Comparison of ENCODE assay signal across 9 cellular contexts in genomic region chr1:236489710-236490377, GRCh38. TPM values are rescaled to one million over a fixed set of nuclear protein-coding genes. Genes with fewer than 3 reads are reported as not detected.
DNase-seq lines count a peak whose midpoint lies in the region; ATAC-seq and TF ChIP-seq lines count a peak whose summit lies in the region.
"Had no signal": no experiment of that assay in that cellular context is flagged by ENCODE, and none has a peak within 500 bp of the region (broad histone marks: within the 10 kb centered on the region; RNA-seq: fewer than 3 reads in every experiment).

No MANE protein-coding gene starts in this region.

- H3K36me3 Mint-ChIP-seq in CD4-positive, alpha-beta memory T cell: no peaks in the 10 kb centered on the region

- CTCF ChIA-PET in CD4-positive, alpha-beta memory T cell (lab: Charles Lee; ENCODE audit: partially characterized antibody): interaction anchor here (0.7 to 4.3 kb wide), 15 partner anchors 9 to 391 kb away, joined by 3 to 27 read pairs (median 4); no protein-coding TSS in a partner anchor

- DNase-seq in CD4-positive, alpha-beta memory T cell: peak in 4 of 5 donors; percentile 43 to 50 (median 44)
- DNase-seq in GM19238 (ENCODE audit: insufficient read length, low spot score) (peak; percentile 26), NCI-H1092 treated with DMSO at 0.1 percent for 48 hours (lab: John Stamatoyannopoulos, UW) (peak; percentile 70), cardiac muscle cell (ENCODE audit: low read depth in 1 of 2, low spot score in 1 of 2) (peak; percentile 71 to 81), sigmoid colon (no peak)
- no peak for DNase-seq in activated CD4-positive, alpha-beta T cell treated with anti-CD3 and anti-CD28 coated beads, Interleukin-2, amount 50 U/mL, for 4 hours

- no peak overlapping the region for H3K27ac Mint-ChIP-seq in CD4-positive, alpha-beta memory T cell

- peaks cover 2 to 3% of the 10 kb centered on the region in 2 donors for H3K27me3 Mint-ChIP-seq in CD4-positive, alpha-beta memory T cell

- H3K4me3 Mint-ChIP-seq in CD4-positive, alpha-beta memory T cell: no peak overlapping the region

- no peak overlapping the region for H3K27ac ChIP-seq in CD4-positive, alpha-beta memory T cell (ENCODE audit: low read depth, low read length)
- H3K27ac ChIP-seq in VCaP (peak overlapping the region; percentile 8; the same call in 1 of the 2 replicates), cardiac muscle cell (no peak overlapping the region), sigmoid colon (no peak overlapping the region)

- no peaks in the 10 kb centered on the region for H3K36me3 ChIP-seq in CD4-positive, alpha-beta memory T cell (ENCODE audit: insufficient read depth, low read length)
- H3K36me3 ChIP-seq in cardiac muscle cell (no peaks in the 10 kb centered on the region), sigmoid colon (no peaks in the 10 kb centered on the region)

- no peak for TF ChIP-seq POLR2A in sigmoid colon (IDR thresholded peaks at IDR 0.05)

- H3K4me1 Mint-ChIP-seq in CD4-positive, alpha-beta memory T cell: peaks cover 13 to 22% (median 16%) of the 10 kb centered on the region in 4 donors

- POLR2A ChIA-PET in CD4-positive, alpha-beta memory T cell (lab: Charles Lee; ENCODE audit: partially characterized antibody): no interaction called here

- H3K4me1 ChIP-seq in CD4-positive, alpha-beta memory T cell (ENCODE audit: insufficient read depth, low read length): no peaks in the 10 kb centered on the region
- H3K4me1 ChIP-seq in cardiac muscle cell (ENCODE audit: low read depth) (peaks cover 8% of the 10 kb centered on the region), sigmoid colon (peaks cover 0 to 6% (median 2%) of the 10 kb centered on the region in 4 donors)

- no peak overlapping the region for H3K4me3 ChIP-seq in CD4-positive, alpha-beta memory T cell (ENCODE audit: low read length in 2 of 2)
- H3K4me3 ChIP-seq in cardiac muscle cell (no peak overlapping the region), sigmoid colon (no peak overlapping the region)
- H3K4me3 ChIP-seq: skin epidermis had no signal

- no peak for TF ChIP-seq EP300 in sigmoid colon (IDR thresholded peaks at IDR 0.05)

- no peaks in the 10 kb centered on the region for H3K9me3 Mint-ChIP-seq in CD4-positive, alpha-beta memory T cell

- TF ChIP-seq CTCF in VCaP (conservative IDR thresholded peaks at IDR 0.05) (peak; percentile 53), cardiac muscle cell (IDR thresholded peaks at IDR 0.05; ENCODE audit: low read depth, low read length) (peak; percentile 47), sigmoid colon (IDR thresholded peaks at IDR 0.05) (peak in 3 of 4 experiments; percentile 42 to 64 (median 55))

- H3K9me3 ChIP-seq in CD4-positive, alpha-beta memory T cell (ENCODE audit: control insufficient read depth in 1 of 2, low read length in 2 of 2): no peaks in the 10 kb centered on the region
- H3K9me3 ChIP-seq in cardiac muscle cell (ENCODE audit: low read depth) (no peaks in the 10 kb centered on the region), sigmoid colon (no peaks in the 10 kb centered on the region)

- WGBS in sigmoid colon, 2 donors: 20 to 49% methylated on average over 11 of the region's 11 CpGs

- intact Hi-C loops in CD4-positive, alpha-beta memory T cell (cut with micrococcal nuclease): loop anchor here (5.0 kb wide), 1 partner anchor 38 kb away; no protein-coding TSS in a partner anchor
- intact Hi-C loops in sigmoid colon (cut with DNase I): loop anchor here (1.0 to 2.0 kb wide), 2 partner anchors 381 to 387 kb away; no protein-coding TSS in a partner anchor

- H3K27me3 ChIP-seq in CD4-positive, alpha-beta memory T cell (ENCODE audit: insufficient read depth, low read length): no peaks in the 10 kb centered on the region
- H3K27me3 ChIP-seq in cardiac muscle cell: peaks cover 3% of the 10 kb centered on the region
- no peaks in the 10 kb centered on the region for H3K27me3 ChIP-seq in sigmoid colon

- ATAC-seq in HG03457 (IDR thresholded peaks at IDR 0.05; ENCODE audit: unreplicated experiment): no peak

RNA-seq across cellular contexts. Expression of gene LGALS8, which starts 33.9 kb away (rescaled TPM):
- total RNA-seq in CD4-positive, alpha-beta memory T cell: 100 to 1,000 TPM; 193 to 196 TPM
- polyA plus RNA-seq in CD4-positive, alpha-beta memory T cell: 10 to 100 TPM; 46.8 to 66.4 TPM
- total RNA-seq in cardiac muscle cell (14.4 TPM in 2 replicates), sigmoid colon (10 to 100 TPM; 40.3 to 86.4 (median 68.1) TPM)
- polyA plus RNA-seq in cardiac muscle cell (14.2 and 19.0 TPM in 2 replicates), sigmoid colon (10 to 100 TPM; 11.4 to 27.0 (median 25.4) TPM)

Comparison
In these comparisons a context has a peak if more than half of its experiments do, and no peak if none do; other contexts are left out.
1. DNase-seq: peak in CD4-positive, alpha-beta memory T cell (4 of 5), GM19238 (single experiment), NCI-H1092 treated with DMSO at 0.1 percent for 48 hours (single experiment) and cardiac muscle cell (2 of 2); none in sigmoid colon (single experiment) and activated CD4-positive, alpha-beta T cell treated with anti-CD3 and anti-CD28 coated beads, Interleukin-2, amount 50 U/mL, for 4 hours (0 of 2).
2. Peak in every context shown above with its lines, with median percentiles within 50 percentile points of each other: CTCF ChIP-seq.